8 cellular contexts compared by ENCODE assay signal in the genomic region with DNA sequence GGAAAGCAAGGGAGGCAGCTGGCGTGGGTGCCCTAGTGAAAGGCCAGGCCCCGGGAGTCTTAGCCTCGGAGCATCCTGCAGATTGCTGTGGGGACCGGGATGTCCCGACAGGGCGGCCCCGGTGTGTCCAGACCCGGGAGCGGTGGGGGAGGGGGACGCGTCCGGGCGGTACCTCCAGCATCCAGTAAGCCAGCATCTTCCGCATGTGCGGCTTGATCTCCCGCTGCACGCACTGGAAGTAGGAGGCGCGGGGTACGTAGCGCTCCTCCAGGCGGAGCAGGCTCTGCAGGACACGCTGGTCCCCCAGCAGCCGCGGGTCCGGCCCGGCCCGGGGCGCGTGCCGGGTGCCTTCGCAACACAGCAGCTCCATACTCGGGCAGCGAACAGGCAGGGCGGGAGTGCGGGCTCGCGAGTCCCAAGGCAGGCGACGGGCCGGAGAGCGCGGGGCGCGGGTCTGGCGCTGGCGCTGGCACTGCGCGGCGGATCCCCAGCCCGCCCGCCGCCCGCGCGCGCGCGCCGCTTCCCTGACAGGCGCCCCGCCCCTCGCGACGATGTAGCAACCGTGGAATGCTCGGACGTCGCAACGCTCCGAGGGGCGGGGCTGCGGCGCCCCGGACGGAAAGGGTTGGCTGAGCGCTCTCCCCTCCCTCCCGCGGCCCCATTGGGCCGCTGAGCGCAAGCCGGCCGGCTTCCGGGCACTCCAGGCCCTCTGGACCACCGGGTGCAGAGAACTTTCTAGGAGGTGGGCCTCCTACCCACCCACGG. TPM values are rescaled to one million over a fixed set of nuclear protein-coding genes. Genes with fewer than 3 reads are reported as not detected.
DNase-seq lines count a peak whose midpoint lies in the region; ATAC-seq and TF ChIP-seq lines count a peak whose summit lies in the region.

A gene (minus strand): TSS at position 529 of the 765 bp plus-strand sequence. CDS start 159 bp downstream, at position 370.

- no peaks in the 10 kb centered on the region for H3K27me3 ChIP-seq in dorsolateral prefrontal cortex
- no peaks in the 10 kb centered on the region for H3K27me3 ChIP-seq in lung (ENCODE audit: control insufficient read depth, insufficient read depth)

- WGBS in lung, 2 donors = 0 to 1% methylated on average over 60 to 86 of the region's 86 CpGs

- TF ChIP-seq CTCF in C4-2B (conservative IDR thresholded peaks at IDR 0.05) (no peak), dorsolateral prefrontal cortex (IDR thresholded peaks at IDR 0.05 in 54 of 56, conservative IDR thresholded peaks at IDR 0.05 in 2 of 56; ENCODE audit: low read depth in 1 of 56, partially characterized antibody in 56 of 56) (peak in 22 of 56 donors; percentile 1 to 51 (median 19)), lung (IDR thresholded peaks at IDR 0.05; ENCODE audit: control extremely low read depth, extremely low read depth) (no peak)

- H3K27ac ChIP-seq in C4-2B (peak within 1 kb of the TSS; percentile 76), dorsolateral prefrontal cortex (peak within 1 kb of the TSS; percentile 27 to 94 (median 84)), lung (ENCODE audit: low read depth in 1 of 2, low read length in 1 of 2) (peak within 1 kb of the TSS; percentile 78 to 94)

- H3K36me3 ChIP-seq in lung (ENCODE audit: control insufficient read depth in 2 of 2, insufficient read depth in 2 of 2, low read length in 2 of 2) = peaks cover 0 to 7% of the 10 kb centered on the region in 2 donors

- intact Hi-C loops in dorsolateral prefrontal cortex (cut with DNase I) = loop anchor here (2.0 to 5.0 kb wide), 4 partner anchors 21 to 154 kb away; a partner anchor contains a TSS

- H3K4me3 ChIP-seq in dorsolateral prefrontal cortex (peak within 1 kb of the TSS; percentile 66 to 97 (median 88)), lung (peak within 1 kb of the TSS; percentile 91)

- H3K4me1 ChIP-seq in lung (ENCODE audit: control insufficient read depth in 2 of 2, insufficient read depth in 2 of 2, low read length in 2 of 2) = peaks cover 17 to 27% of the 10 kb centered on the region in 2 donors

- ATAC-seq in GM19328 (IDR thresholded peaks at IDR 0.05; ENCODE audit: unreplicated experiment) (peak; percentile 91), HG03469 (IDR thresholded peaks at IDR 0.05; ENCODE audit: unreplicated experiment) (peak; percentile 70), lung (ENCODE audit: insufficient read depth, low FRiP score) (peak; percentile 91)

- no peaks in the 10 kb centered on the region for H3K9me3 ChIP-seq in lung (ENCODE audit: control insufficient read depth in 2 of 2, insufficient read depth in 1 of 2, low read length in 1 of 2)

- DNase-seq in NCI-H748 (lab: John Stamatoyannopoulos, UW; ENCODE audit: unreplicated experiment) (peak; percentile 97), dorsolateral prefrontal cortex (peak; percentile 77 to 96 (median 91)), lung (ENCODE audit: low spot score) (peak; percentile 91)
- DNase-seq in activated CD4-positive, alpha-beta T cell treated with anti-CD3 and anti-CD28 coated beads, Interleukin-2, amount 50 U/mL, for 4 hours = peak; percentile 72 to 76
- DNase-seq in stimulated activated CD4-positive, alpha-beta T cell treated with anti-CD3 and anti-CD28 coated beads, TNF-alpha, amount 100 ng/mL, for 24 hours (ENCODE audit: low read depth in 3 of 3) = peak; percentile 77 to 94 (median 84)

RNA-seq across cellular contexts. Expression of the gene that starts here (rescaled TPM):
- total RNA-seq in dorsolateral prefrontal cortex (100 to 1,000 TPM in 21 of 120 experiments, 10 to 100 TPM in 99; 55.7 to 135 (median 83.5) TPM), lung (100 to 1,000 TPM; 124 to 192 TPM)
- polyA plus RNA-seq in lung = 100 to 1,000 TPM; 120 to 221 TPM

Comparison
In these comparisons a context has a peak if more than half of its experiments do, and no peak if none do; other contexts are left out.
1. Peak in every context shown above with its lines: DNase-seq, ATAC-seq, H3K4me3 ChIP-seq and H3K27ac ChIP-seq.